In genomic region chrX:139172731-139173130, GRCh38 we compare ENCODE assay signal across 27 cellular contexts.
"Had no signal": no experiment of that assay in that cellular context is flagged by ENCODE, and none has a peak within 500 bp of the region (broad histone marks: within the 10 kb centered on the region; RNA-seq: fewer than 3 reads in every experiment).

No MANE protein-coding gene starts in this region.

- H3K36me3 ChIP-seq: colonic mucosa, esophagus squamous epithelium, gastrocnemius medialis, heart right ventricle, left lung, lower lobe of right lung had no signal

- H3K27me3 ChIP-seq: colonic mucosa, esophagus squamous epithelium, gastrocnemius medialis, heart right ventricle, left lung had no signal

- H3K4me3 ChIP-seq: colonic mucosa, esophagus squamous epithelium, gastrocnemius medialis, heart right ventricle, left lung, lower lobe of right lung, mucosa of descending colon had no signal

- FAIRE-seq: endometrium, kidney had no signal

- H3K4me1 ChIP-seq: colonic mucosa, esophagus squamous epithelium, heart right ventricle, left lung, lower lobe of right lung had no signal

- H3K9me3 ChIP-seq: colonic mucosa, esophagus squamous epithelium, gastrocnemius medialis, heart right ventricle, left lung, lower lobe of right lung, mucosa of descending colon had no signal

- H3K27ac ChIP-seq: colonic mucosa, epithelial cell of prostate, esophagus squamous epithelium, gastrocnemius medialis, heart right ventricle, left lung, lower lobe of right lung had no signal

- ATAC-seq: effector memory CD8-positive, alpha-beta T cell; esophagus mucosa; gastrocnemius medialis; heart right ventricle; left lung; left ventricle myocardium superior; lower lobe of right lung; mucosa of descending colon had no signal

- DNase-seq: colonic mucosa; cortex of kidney; effector CD8-positive, alpha-beta T cell; effector memory CD8-positive, alpha-beta T cell; endodermal cell; erythroblast; esophagus squamous epithelium; foreskin fibroblast; foreskin melanocyte; gastrocnemius medialis; glutamatergic neuron; head of caudate nucleus; heart right ventricle; hippocampal formation; immature natural killer cell; islet precursor cell; kidney; kidney glomerular epithelial cell; left lung; left ventricle myocardium superior; lower lobe of right lung; mesenchymal stem cell; mucosa of descending colon; naive B cell had no signal
